Comparison of ENCODE assay signal across 7 cellular contexts in the genomic region with DNA sequence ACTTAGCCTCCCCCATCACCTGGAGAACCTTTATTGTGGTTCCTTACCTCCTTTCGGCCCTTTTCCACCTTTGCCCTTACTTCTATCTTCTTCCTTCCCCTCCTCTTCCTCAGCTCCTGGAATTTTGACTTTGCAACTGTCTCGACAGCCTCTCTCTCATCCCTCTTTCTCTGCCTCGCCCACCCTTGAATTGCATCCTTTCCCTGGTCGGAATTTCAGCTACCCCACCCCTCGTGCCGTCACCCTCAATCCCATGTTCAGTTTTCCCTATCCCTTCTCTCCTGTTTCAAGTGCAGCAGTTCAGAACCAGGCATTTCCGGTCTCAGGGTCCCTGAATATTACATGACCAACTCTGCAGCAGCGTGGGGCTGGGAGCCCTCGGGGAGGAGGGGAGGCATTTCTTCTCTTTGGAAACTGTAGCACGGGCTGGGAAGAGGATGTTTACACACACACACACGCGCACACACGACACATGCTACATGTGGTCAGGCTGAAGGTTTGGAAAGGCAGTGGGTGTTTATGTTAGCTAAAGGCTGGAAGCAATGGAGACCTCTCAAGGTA. TPM values are rescaled to one million over a fixed set of nuclear protein-coding genes. Genes with fewer than 3 reads are reported as not detected.
DNase-seq lines count a peak whose midpoint lies in the region; ATAC-seq, FAIRE-seq and TF ChIP-seq lines count a peak whose summit lies in the region.

No MANE protein-coding gene starts in this region.

- H3K27me3 Mint-ChIP-seq in astrocyte (ENCODE audit: low read depth, unreplicated experiment), result no peaks in the 10 kb centered on the region

- DNase-seq in GM06990 (ENCODE audit: extremely low read depth, insufficient read length) (no peak), NCI-H146 treated with DMSO at 0.1 percent for 48 hours (lab: John Stamatoyannopoulos, UW; ENCODE audit: unreplicated experiment) (peak; percentile 16), astrocyte (ENCODE audit: low read depth) (peak; percentile 33), GM19239 (ENCODE audit: insufficient read length, low spot score) (no peak)

- no peak for ATAC-seq in HG03196 (IDR thresholded peaks at IDR 0.05; ENCODE audit: unreplicated experiment)

- peaks cover 8% of the 10 kb centered on the region for H3K36me3 Mint-ChIP-seq in astrocyte (ENCODE audit: low read depth, unreplicated experiment)

- FAIRE-seq in astrocyte (lab: Jason Lieb, UNC) (no peak), GM19239 (lab: Jason Lieb, UNC) (no peak)

- H3K4me3 Mint-ChIP-seq in astrocyte (ENCODE audit: unreplicated experiment), result peak overlapping the region; percentile 88

- H3K27me3 ChIP-seq in GM06990 (replicated peaks; ENCODE audit: control insufficient read depth, insufficient read depth, low read length) (no peaks in the 10 kb centered on the region), astrocyte (ENCODE audit: insufficient read depth, low read length) (no peaks in the 10 kb centered on the region)

- no peaks in the 10 kb centered on the region for H3K9me3 Mint-ChIP-seq in astrocyte (ENCODE audit: unreplicated experiment)

- peak overlapping the region; percentile 89 for H2AFZ ChIP-seq in astrocyte (ENCODE audit: low read depth, low read length)

- H3K79me2 ChIP-seq in astrocyte (ENCODE audit: insufficient read depth, low read length), result peaks cover 53% of the 10 kb centered on the region

- H3K9me3 ChIP-seq in astrocyte (ENCODE audit: insufficient read depth, low read depth, low read length) (no peaks in the 10 kb centered on the region), iPS-18c (ENCODE audit: control insufficient read depth, insufficient read depth, low read length) (no peaks in the 10 kb centered on the region)

- peak overlapping the region; percentile 87 for H3K4me3 ChIP-seq in GM06990 (replicated peaks; ENCODE audit: low read depth, low read length)
- H3K4me3 ChIP-seq in astrocyte (ENCODE audit: insufficient read depth, low read depth, low read length), result peak overlapping the region; percentile 76
- H3K4me3 ChIP-seq in iPS-18c (ENCODE audit: insufficient read depth, low read depth, low read length), result peak overlapping the region; percentile 86
- H3K4me3 ChIP-seq in skin epidermis, result peak overlapping the region; percentile 77 to 98 (median 91)

- H3K4me1 ChIP-seq in astrocyte (ENCODE audit: insufficient read depth, low read length), result peaks cover 11% of the 10 kb centered on the region

- peaks cover 48% of the 10 kb centered on the region for H4K20me1 ChIP-seq in astrocyte (ENCODE audit: insufficient read depth, low read length)

- TF ChIP-seq CTCF in GM06990 (IDR thresholded peaks at IDR 0.05; ENCODE audit: insufficient read depth, low read length, poor library complexity, severe bottlenecking), result no peak
- no peak for TF ChIP-seq CTCF in astrocyte (IDR thresholded peaks at IDR 0.05; ENCODE audit: insufficient read depth, low read depth, low read length)

- H3K4me2 ChIP-seq in astrocyte (ENCODE audit: low read length), result peak overlapping the region; percentile 100

- peak overlapping the region; percentile 86 for H3K9ac ChIP-seq in astrocyte (ENCODE audit: low read length)

- H3K27ac ChIP-seq in astrocyte (ENCODE audit: low read depth, low read length) (peak overlapping the region; percentile 78), skin epidermis (peak overlapping the region in 20 of 21 experiments; percentile 84 to 99 (median 94))

- H3K36me3 ChIP-seq in GM06990 (ENCODE audit: control insufficient read depth, insufficient read depth, low read length) (peaks cover 9% of the 10 kb centered on the region), astrocyte (ENCODE audit: insufficient read depth, low read length) (no peaks in the 10 kb centered on the region)

- H3K4me1 Mint-ChIP-seq in astrocyte (ENCODE audit: low read depth, unreplicated experiment), result peaks cover 19% of the 10 kb centered on the region

- H3K27ac Mint-ChIP-seq in astrocyte (ENCODE audit: unreplicated experiment), result peak overlapping the region; percentile 56

RNA-seq across cellular contexts. Expression of a gene that starts 0.9 kb away (rescaled TPM):
- 51.3 and 63.2 TPM in 2 replicates for total RNA-seq in astrocyte

RNA-seq across cellular contexts. Expression of a gene that starts 27.1 kb away (rescaled TPM):
- 21.4 and 29.3 TPM in 2 replicates for total RNA-seq in astrocyte

RNA-seq across cellular contexts. Expression of a gene that starts 38.1 kb away (rescaled TPM):
- 154 and 161 TPM in 2 replicates for total RNA-seq in astrocyte

RNA-seq across cellular contexts. Expression of a gene that starts 45.3 kb away (rescaled TPM):
- total RNA-seq in astrocyte, result not detected in 2 replicates

Comparison
In these comparisons a context has a peak if more than half of its experiments do, and no peak if none do; other contexts are left out.
1. DNase-seq: peak in NCI-H146 treated with DMSO at 0.1 percent for 48 hours (single experiment) and astrocyte (single experiment); none in GM06990 (single experiment) and GM19239 (single experiment).
2. Peak in every context shown above with its lines, with median percentiles within 50 percentile points of each other: H3K4me3 ChIP-seq.